In genomic region chr5:52119768-52120167, GRCh38 we compare ENCODE assay signal across 18 cellular contexts.
DNase-seq lines count a peak whose midpoint lies in the region; ATAC-seq and TF ChIP-seq lines count a peak whose summit lies in the region.
"Had no signal": no experiment of that assay in that cellular context is flagged by ENCODE, and none has a peak within 500 bp of the region (broad histone marks: within the 10 kb centered on the region; RNA-seq: fewer than 3 reads in every experiment).

No MANE protein-coding gene starts in this region.

- H3K79me2 ChIP-seq in mesendoderm (ENCODE audit: control insufficient read depth, insufficient read depth, low read length) = no peaks in the 10 kb centered on the region

- DNase-seq in BE2C = no peak
- DNase-seq in HT-29 (ENCODE audit: low spot score) = peak; percentile 17
- peak; percentile 33 for DNase-seq in SK-MEL-5 (ENCODE audit: low read depth, low spot score)
- DNase-seq in mesendoderm = peak; percentile 46
- DNase-seq in right cardiac atrium = no peak
- DNase-seq in posterior vena cava (ENCODE audit: low spot score) = no peak
- no peak for DNase-seq in activated CD4-positive, alpha-beta T cell treated with anti-CD3 and anti-CD28 coated beads for 1 hour
- DNase-seq in MCF 10A (ENCODE audit: unreplicated experiment) = no peak
- DNase-seq: CD4-positive, alpha-beta T cell; DMS79 treated with DMSO at 0.1 percent for 48 hours; HCEC 1CT; MV-4-11; NCI-H1417 treated with DMSO at 0.1 percent for 48 hours; NCI-H2029; NCI-H2227 treated with DMSO at 0.1 percent for 48 hours; NCI-H526; Right ventricle myocardium superior had no signal

- no CpG with 5 or more reads among the region's 1 CpG for WGBS in mesendoderm (ENCODE audit: extremely low coverage, insufficient coverage, low lambda C conversion rate)
- 22% methylated on average over 1 of the region's 1 CpG for WGBS in right cardiac atrium

- no peak overlapping the region for H3K4me3 Mint-ChIP-seq in MCF 10A (ENCODE audit: unreplicated experiment)
- H3K4me3 Mint-ChIP-seq: CD4-positive, alpha-beta T cell; T-helper 1 cell treated with Interleukin-12 subunit alpha and Interleukin-12 subunit beta and Interleukin-4 antibody, amounts not matched to agents 30 μg/mL and 1 μg/mL, for 36 hours had no signal

- no peaks in the 10 kb centered on the region for H3K4me1 ChIP-seq in BE2C
- no peaks in the 10 kb centered on the region for H3K4me1 ChIP-seq in mesendoderm (ENCODE audit: control insufficient read depth, low read depth, low read length)
- no peaks in the 10 kb centered on the region for H3K4me1 ChIP-seq in right cardiac atrium (ENCODE audit: control insufficient read depth, insufficient read depth, low read length)

- no peak overlapping the region for H2AK5ac ChIP-seq in mesendoderm (ENCODE audit: low read length)

- H2BK15ac ChIP-seq in mesendoderm (replicated peaks; ENCODE audit: low read depth) = no peak overlapping the region

- H3K4me2 ChIP-seq in mesendoderm (ENCODE audit: low read length) = no peak overlapping the region

- H3K56ac ChIP-seq in mesendoderm (ENCODE audit: low read length) = no peak overlapping the region

- H3K9ac ChIP-seq in mesendoderm (ENCODE audit: low read length) = no peak overlapping the region

- peaks cover 38% of the 10 kb centered on the region for H3K27me3 Mint-ChIP-seq in MCF 10A (ENCODE audit: insufficient read depth, unreplicated experiment)
- H3K27me3 Mint-ChIP-seq: CD4-positive, alpha-beta T cell had no signal

- no peak overlapping the region for H3K27ac Mint-ChIP-seq in MCF 10A (ENCODE audit: low read depth, unreplicated experiment)
- H3K27ac Mint-ChIP-seq: CD4-positive, alpha-beta T cell; T-helper 1 cell treated with Interleukin-12 subunit alpha and Interleukin-12 subunit beta and Interleukin-4 antibody, amounts not matched to agents 30 μg/mL and 1 μg/mL, for 36 hours had no signal

- no peaks in the 10 kb centered on the region for H3K79me1 ChIP-seq in mesendoderm (ENCODE audit: low read length)

- no TSS peak for BruUV-seq in MCF 10A (replicated peaks; lab: Mats Ljungman, UMichigan)

- no peaks in the 10 kb centered on the region for H3K36me3 ChIP-seq in BE2C
- H3K36me3 ChIP-seq in mesendoderm (ENCODE audit: control insufficient read depth, insufficient read depth, low read length) = no peaks in the 10 kb centered on the region

- no peaks in the 10 kb centered on the region for H3K9me3 Mint-ChIP-seq in MCF 10A (ENCODE audit: unreplicated experiment)
- H3K9me3 Mint-ChIP-seq: CD4-positive, alpha-beta T cell had no signal

- in situ Hi-C loops in SK-MEL-5 (cut with HindIII; ENCODE audit: low pct_unique_long_range_greater_than_20kb, low sequenced_read_pairs) = no loop called here

- H3K27me3 ChIP-seq in BE2C (no peaks in the 10 kb centered on the region), mesendoderm (ENCODE audit: insufficient read depth, low read length, poor library complexity) (no peaks in the 10 kb centered on the region), right cardiac atrium (ENCODE audit: control insufficient read depth, insufficient read depth) (no peaks in the 10 kb centered on the region)

- H3K27ac ChIP-seq in mesendoderm (ENCODE audit: low read depth, low read length) (no peak overlapping the region), right cardiac atrium (ENCODE audit: low read length) (no peak overlapping the region)

- H3K18ac ChIP-seq in mesendoderm (ENCODE audit: low read length) = no peak overlapping the region

- no peaks in the 10 kb centered on the region for H3K9me3 ChIP-seq in BE2C
- H3K9me3 ChIP-seq in right cardiac atrium (ENCODE audit: control insufficient read depth, low read length) = no peaks in the 10 kb centered on the region

- H3K4me1 Mint-ChIP-seq in MCF 10A (ENCODE audit: insufficient read depth, unreplicated experiment) = no peaks in the 10 kb centered on the region

- peak; percentile 54 for TF ChIP-seq CTCF in BE2C (IDR thresholded peaks at IDR 0.05; ENCODE audit: low read depth, low read length)
- no peak for TF ChIP-seq CTCF in MCF 10A (IDR thresholded peaks at IDR 0.05; ENCODE audit: unreplicated experiment)

- H2BK5ac ChIP-seq in mesendoderm (ENCODE audit: low read length) = no peak overlapping the region

- no peak overlapping the region for H2BK120ac ChIP-seq in mesendoderm (ENCODE audit: low read depth, low read length)

- CTCF ChIA-PET in MCF 10A (lab: Yijun Ruan, JAX) = interaction anchor here (0.8 kb wide), 1 partner anchor 583 kb away, joined by 5 read pairs; no protein-coding TSS in a partner anchor

- H3K4me3 ChIP-seq in BE2C (ENCODE audit: low read depth, low read length) (no peak overlapping the region), mesendoderm (ENCODE audit: low read length) (no peak overlapping the region), right cardiac atrium (ENCODE audit: low read length) (no peak overlapping the region)

- no peaks in the 10 kb centered on the region for H3K36me3 Mint-ChIP-seq in MCF 10A (ENCODE audit: insufficient read depth, unreplicated experiment)

- no peak for ATAC-seq in right cardiac atrium

- POLR2A ChIA-PET in MCF 10A (lab: Yijun Ruan, JAX) = no interaction called here

- H3K23ac ChIP-seq in mesendoderm (ENCODE audit: low read length) = no peak overlapping the region

- no peak overlapping the region for H4K8ac ChIP-seq in mesendoderm (ENCODE audit: low read depth, low read length)

- H4K5ac ChIP-seq in mesendoderm (ENCODE audit: low read length) = no peak overlapping the region

- no peak overlapping the region for H3K4ac ChIP-seq in mesendoderm (ENCODE audit: low read depth, low read length)

- intact Hi-C loops in right cardiac atrium (cut with DNase I) (no loop called here), posterior vena cava (cut with DNase I) (no loop called here), MCF 10A (cut with micrococcal nuclease) (no loop called here)

Comparison
In these comparisons a context has a peak if more than half of its experiments do, and no peak if none do; other contexts are left out.
1. DNase-seq: peak in HT-29 (single experiment), SK-MEL-5 (single experiment) and mesendoderm (single experiment); none in BE2C (single experiment), right cardiac atrium (0 of 3), posterior vena cava (single experiment), activated CD4-positive, alpha-beta T cell treated with anti-CD3 and anti-CD28 coated beads for 1 hour (single experiment) and MCF 10A (single experiment).